Comparison of ENCODE assay signal across 27 cellular contexts in genomic region chr22:17865183-17866055, GRCh38.
A peak's percentile ranks its signal among the peaks of the same experiment; 100 is the strongest.
DNase-seq lines count a peak whose midpoint lies in the region; ATAC-seq and TF ChIP-seq lines count a peak whose summit lies in the region.
"Had no signal": no experiment of that assay in that cellular context is flagged by ENCODE, and none has a peak within 500 bp of the region (broad histone marks: within the 10 kb centered on the region; RNA-seq: fewer than 3 reads in every experiment).

No MANE protein-coding gene starts in this region.

- H3K4me1 ChIP-seq in ectodermal cell (ENCODE audit: control insufficient read depth, insufficient read depth, low read length) (no peaks in the 10 kb centered on the region), suprapubic skin (peaks cover 9% of the 10 kb centered on the region)

- no peak for DNase-seq in activated naive CD8-positive, alpha-beta T cell treated with anti-CD3 and anti-CD28 coated beads, Interleukin-2, amount 10 ng/mL, durations not matched to agents 7 days and 5 days
- DNase-seq in neural crest cell (ENCODE audit: low read depth, low spot score) = no peak
- DNase-seq in suprapubic skin (ENCODE audit: low spot score in 2 of 2) = no peak
- DNase-seq in NCI-H226 = no peak
- no peak for DNase-seq in NCI-H82 treated with DMSO at 0.1 percent for 48 hours (lab: John Stamatoyannopoulos, UW; ENCODE audit: unreplicated experiment)
- DNase-seq in natural killer cell treated with Interleukin-12 subunit alpha and Interleukin-12 subunit beta and Interleukin-15 and Interleukin-18, amount 100 ng/mL, for 72 hours (ENCODE audit: low spot score) = no peak
- DNase-seq: activated CD4-positive, alpha-beta T cell treated with anti-CD3 and anti-CD28 coated beads, Interleukin-2, amount 50 U/mL, for 4 hours; activated CD8-positive, alpha-beta memory T cell treated with anti-CD3 and anti-CD28 coated beads, Interleukin-2, amount 10 ng/mL, durations not matched to agents 7 days and 5 days; activated gamma-delta T cell treated with Interleukin-2 at 50 U/mL for 16 hours; activated T-cell treated with anti-CD3 and anti-CD28 coated beads, Interleukin-2, amount 50 U/mL, for 48 hours; cerebellar nuclear complex; DMS153; immature natural killer cell; KBM-7; naive thymus-derived CD4-positive, alpha-beta T cell; NCI-H1930; NCI-H524 treated with DMSO at 0.1 percent for 48 hours; PC-3; stimulated activated naive CD8-positive, alpha-beta T cell treated with anti-CD3 and anti-CD28 coated beads, Interleukin-15, Interleukin-2, amounts not matched to agents 100 U/mL and 50 U/mL, for 24 hours; T-helper 2 cell had no signal

- H3K27ac Mint-ChIP-seq in activated naive CD8-positive, alpha-beta T cell treated with anti-CD3 and anti-CD28 coated beads, Interleukin-2, amount 10 ng/mL, durations not matched to agents 7 days and 5 days = peak overlapping the region; percentile 20
- H3K27ac Mint-ChIP-seq in neural crest cell (ENCODE audit: unreplicated experiment) = peak overlapping the region; percentile 94
- no peak overlapping the region for H3K27ac Mint-ChIP-seq in natural killer cell treated with Interleukin-12 subunit alpha and Interleukin-12 subunit beta and Interleukin-15 and Interleukin-18, amount 100 ng/mL, for 72 hours
- H3K27ac Mint-ChIP-seq: activated CD8-positive, alpha-beta memory T cell treated with anti-CD3 and anti-CD28 coated beads, Interleukin-2, amount 10 ng/mL, durations not matched to agents 7 days and 5 days; immature natural killer cell; naive thymus-derived CD4-positive, alpha-beta T cell had no signal

- TF ChIP-seq EP300 in suprapubic skin (IDR thresholded peaks at IDR 0.05) = no peak

- peaks cover 13% of the 10 kb centered on the region for H3K4me1 Mint-ChIP-seq in activated naive CD8-positive, alpha-beta T cell treated with anti-CD3 and anti-CD28 coated beads, Interleukin-2, amount 10 ng/mL, durations not matched to agents 7 days and 5 days
- H3K4me1 Mint-ChIP-seq in neural crest cell = peaks cover 34% of the 10 kb centered on the region
- peaks cover 6 to 12% of the 10 kb centered on the region in 2 donors for H3K4me1 Mint-ChIP-seq in natural killer cell treated with Interleukin-12 subunit alpha and Interleukin-12 subunit beta and Interleukin-15 and Interleukin-18, amount 100 ng/mL, for 72 hours (ENCODE audit: low read depth in 2 of 2)

- 96 to 97% methylated on average over 22 to 23 of the region's 23 CpGs for WGBS in ectodermal cell, 2 experiments
- WGBS in suprapubic skin = 84% methylated on average over 23 of the region's 23 CpGs

- H3K36me3 Mint-ChIP-seq in activated naive CD8-positive, alpha-beta T cell treated with anti-CD3 and anti-CD28 coated beads, Interleukin-2, amount 10 ng/mL, durations not matched to agents 7 days and 5 days = peaks cover 6% of the 10 kb centered on the region
- H3K36me3 Mint-ChIP-seq in neural crest cell (ENCODE audit: low read depth) = peaks cover 13% of the 10 kb centered on the region
- no peaks in the 10 kb centered on the region for H3K36me3 Mint-ChIP-seq in natural killer cell treated with Interleukin-12 subunit alpha and Interleukin-12 subunit beta and Interleukin-15 and Interleukin-18, amount 100 ng/mL, for 72 hours

- TF ChIP-seq POLR2A in suprapubic skin (IDR thresholded peaks at IDR 0.05) = no peak

- no peak for TF ChIP-seq CTCF in neural crest cell (conservative IDR thresholded peaks at IDR 0.05)
- TF ChIP-seq CTCF in suprapubic skin (IDR thresholded peaks at IDR 0.05) = no peak

- H3K27me3 Mint-ChIP-seq in activated naive CD8-positive, alpha-beta T cell treated with anti-CD3 and anti-CD28 coated beads, Interleukin-2, amount 10 ng/mL, durations not matched to agents 7 days and 5 days = peaks cover 2% of the 10 kb centered on the region
- H3K27me3 Mint-ChIP-seq in neural crest cell (ENCODE audit: low read depth) = no peaks in the 10 kb centered on the region
- no peaks in the 10 kb centered on the region for H3K27me3 Mint-ChIP-seq in natural killer cell treated with Interleukin-12 subunit alpha and Interleukin-12 subunit beta and Interleukin-15 and Interleukin-18, amount 100 ng/mL, for 72 hours
- H3K27me3 Mint-ChIP-seq: activated CD8-positive, alpha-beta memory T cell treated with anti-CD3 and anti-CD28 coated beads, Interleukin-2, amount 10 ng/mL, durations not matched to agents 7 days and 5 days; naive thymus-derived CD4-positive, alpha-beta T cell had no signal

- POLR2A ChIA-PET in activated naive CD8-positive, alpha-beta T cell treated with anti-CD3 and anti-CD28 coated beads, Interleukin-2, amount 10 ng/mL, durations not matched to agents 7 days and 5 days (lab: Charles Lee) = no interaction called here

- H3K4me3 ChIP-seq in ectodermal cell (ENCODE audit: insufficient read depth, low read depth, low read length) (no peak overlapping the region), suprapubic skin (no peak overlapping the region)
- H3K4me3 ChIP-seq: BLaER1, GM12878, left lung, skin epidermis, vagina had no signal

- H3K36me3 ChIP-seq in ectodermal cell (ENCODE audit: control insufficient read depth, insufficient read depth, low read length) = peaks cover under 1% of the 10 kb centered on the region
- peaks cover 55% of the 10 kb centered on the region for H3K36me3 ChIP-seq in suprapubic skin

- H3K9me3 ChIP-seq in ectodermal cell (ENCODE audit: control insufficient read depth, low read length) = no peaks in the 10 kb centered on the region
- H3K9me3 ChIP-seq in suprapubic skin = no peaks in the 10 kb centered on the region
- H3K9me3 ChIP-seq: BLaER1, left lung, vagina had no signal

- no peak overlapping the region for H3K4me3 Mint-ChIP-seq in activated naive CD8-positive, alpha-beta T cell treated with anti-CD3 and anti-CD28 coated beads, Interleukin-2, amount 10 ng/mL, durations not matched to agents 7 days and 5 days
- peak overlapping the region; percentile 65 for H3K4me3 Mint-ChIP-seq in neural crest cell
- H3K4me3 Mint-ChIP-seq in natural killer cell treated with Interleukin-12 subunit alpha and Interleukin-12 subunit beta and Interleukin-15 and Interleukin-18, amount 100 ng/mL, for 72 hours = no peak overlapping the region
- H3K4me3 Mint-ChIP-seq: activated CD8-positive, alpha-beta memory T cell treated with anti-CD3 and anti-CD28 coated beads, Interleukin-2, amount 10 ng/mL, durations not matched to agents 7 days and 5 days; immature natural killer cell; naive thymus-derived CD4-positive, alpha-beta T cell had no signal

- no peaks in the 10 kb centered on the region for H3K27me3 ChIP-seq in ectodermal cell (ENCODE audit: control insufficient read depth, insufficient read depth, low read length, poor library complexity, severe bottlenecking)
- no peaks in the 10 kb centered on the region for H3K27me3 ChIP-seq in suprapubic skin
- H3K27me3 ChIP-seq: BLaER1, left lung, vagina had no signal

- H3K27ac ChIP-seq in ectodermal cell (ENCODE audit: insufficient read depth, low read depth, low read length, poor library complexity, severe bottlenecking) = peak overlapping the region; percentile 26
- H3K27ac ChIP-seq in suprapubic skin = peak overlapping the region; percentile 1
- H3K27ac ChIP-seq: BLaER1, left lung, vagina had no signal

- no peaks in the 10 kb centered on the region for H3K9me3 Mint-ChIP-seq in activated naive CD8-positive, alpha-beta T cell treated with anti-CD3 and anti-CD28 coated beads, Interleukin-2, amount 10 ng/mL, durations not matched to agents 7 days and 5 days
- no peaks in the 10 kb centered on the region for H3K9me3 Mint-ChIP-seq in neural crest cell
- H3K9me3 Mint-ChIP-seq in natural killer cell treated with Interleukin-12 subunit alpha and Interleukin-12 subunit beta and Interleukin-15 and Interleukin-18, amount 100 ng/mL, for 72 hours = no peaks in the 10 kb centered on the region
- H3K9me3 Mint-ChIP-seq: immature natural killer cell; naive thymus-derived CD4-positive, alpha-beta T cell had no signal

- no peak for ATAC-seq in activated naive CD8-positive, alpha-beta T cell treated with anti-CD3 and anti-CD28 coated beads, Interleukin-2, amount 10 ng/mL, durations not matched to agents 7 days and 5 days (ENCODE audit: low read depth)
- ATAC-seq in natural killer cell treated with Interleukin-12 subunit alpha and Interleukin-12 subunit beta and Interleukin-15 and Interleukin-18, amount 100 ng/mL, for 72 hours = no peak
- ATAC-seq: activated CD8-positive, alpha-beta memory T cell treated with anti-CD3 and anti-CD28 coated beads, Interleukin-2, amount 10 ng/mL, durations not matched to agents 7 days and 5 days; GM12878; left lung; naive thymus-derived CD4-positive, alpha-beta T cell; PC-3; Right ventricle myocardium inferior; stimulated activated naive CD8-positive, alpha-beta T cell treated with anti-CD3 and anti-CD28 coated beads, Interleukin-15, Interleukin-2, amounts not matched to agents 100 U/mL and 50 U/mL, for 24 hours had no signal

Comparison
In these comparisons a context has a peak if more than half of its experiments do, and no peak if none do; other contexts are left out.
1. H3K27ac Mint-ChIP-seq: peak in activated naive CD8-positive, alpha-beta T cell treated with anti-CD3 and anti-CD28 coated beads, Interleukin-2, amount 10 ng/mL, durations not matched to agents 7 days and 5 days (single experiment) and neural crest cell (single experiment); none in natural killer cell treated with Interleukin-12 subunit alpha and Interleukin-12 subunit beta and Interleukin-15 and Interleukin-18, amount 100 ng/mL, for 72 hours (0 of 2).